In the genomic region with DNA sequence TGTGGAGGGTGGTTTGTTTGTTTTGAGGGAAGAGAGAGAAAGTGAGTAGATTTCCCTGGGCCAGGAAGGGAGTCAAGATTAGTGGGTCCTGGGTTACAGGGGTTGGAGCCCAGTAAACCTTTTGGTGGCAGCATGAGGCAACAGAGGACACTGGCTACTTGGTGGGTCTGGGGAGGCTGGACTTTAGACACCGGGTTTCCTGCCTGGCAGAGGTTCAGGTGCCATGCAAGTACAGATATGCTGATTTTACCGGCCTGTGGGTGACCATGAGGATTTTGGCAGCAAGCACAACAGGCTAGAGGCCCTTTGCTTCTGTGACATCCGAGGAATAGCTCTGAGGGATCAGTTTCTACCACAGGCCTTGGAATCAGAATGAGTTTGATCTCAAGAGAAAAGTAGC, we compare ENCODE assay signal across 15 cellular contexts. TPM values are rescaled to one million over a fixed set of nuclear protein-coding genes. Genes with fewer than 3 reads are reported as not detected.
DNase-seq lines count a peak whose midpoint lies in the region; ATAC-seq and TF ChIP-seq lines count a peak whose summit lies in the region.
"Had no signal": no experiment of that assay in that cellular context is flagged by ENCODE, and none has a peak within 500 bp of the region (broad histone marks: within the 10 kb centered on the region; RNA-seq: fewer than 3 reads in every experiment).

No MANE protein-coding gene starts in this region.

- H3K36me3 Mint-ChIP-seq in nephron progenitor cell (ENCODE audit: low read depth) = no peaks in the 10 kb centered on the region
- H3K36me3 Mint-ChIP-seq: CD14-positive monocyte; CD8-positive, alpha-beta T cell had no signal

- intact Hi-C loops in adrenal gland (cut with DNase I) (no loop called here), lower lobe of right lung (cut with DNase I) (no loop called here)

- no peak overlapping the region for H3K4me3 Mint-ChIP-seq in nephron progenitor cell
- H3K4me3 Mint-ChIP-seq: CD14-positive monocyte; CD8-positive, alpha-beta T cell had no signal

- peaks cover 8 to 18% of the 10 kb centered on the region in 2 donors for H3K4me1 ChIP-seq in adrenal gland (replicated peaks in 1 of 2)
- peaks cover 9% of the 10 kb centered on the region for H3K4me1 ChIP-seq in lower lobe of right lung

- no peaks in the 10 kb centered on the region for H3K9me3 ChIP-seq in adrenal gland (replicated peaks in 1 of 3)
- H3K9me3 ChIP-seq in lower lobe of right lung = no peaks in the 10 kb centered on the region

- H3K27me3 ChIP-seq in adrenal gland (no peaks in the 10 kb centered on the region), lower lobe of right lung (ENCODE audit: low read depth) (no peaks in the 10 kb centered on the region)

- 46 to 61% (median 56%) methylated on average over 3 of the region's 3 CpGs for WGBS in adrenal gland, 4 donors

- H3K27me3 Mint-ChIP-seq in nephron progenitor cell (ENCODE audit: low read depth, poor library complexity) = peaks cover 4% of the 10 kb centered on the region

- H3K27ac ChIP-seq in VCaP = peak overlapping the region; percentile 49; the same call in 1 of the 2 replicates
- H3K27ac ChIP-seq in adrenal gland = no peak overlapping the region
- no peak overlapping the region for H3K27ac ChIP-seq in lower lobe of right lung

- H3K27ac Mint-ChIP-seq in nephron progenitor cell = peak overlapping the region; percentile 81
- H3K27ac Mint-ChIP-seq: CD14-positive monocyte; CD8-positive, alpha-beta T cell had no signal

- no peaks in the 10 kb centered on the region for H3K9me3 Mint-ChIP-seq in nephron progenitor cell
- H3K9me3 Mint-ChIP-seq: CD8-positive, alpha-beta T cell had no signal

- no peak for TF ChIP-seq CTCF in VCaP (conservative IDR thresholded peaks at IDR 0.05)
- no peak for TF ChIP-seq CTCF in adrenal gland (IDR thresholded peaks at IDR 0.05)
- TF ChIP-seq CTCF in nephron progenitor cell (IDR thresholded peaks at IDR 0.05) = no peak
- no peak for TF ChIP-seq CTCF in lower lobe of right lung (IDR thresholded peaks at IDR 0.05)

- H3K4me3 ChIP-seq in adrenal gland = no peak overlapping the region
- H3K4me3 ChIP-seq in lower lobe of right lung = no peak overlapping the region

- DNase-seq in adrenal gland (peak in 6 of 7 donors; percentile 27 to 69 (median 58)), nephron progenitor cell (no peak), kidney tubule cell (ENCODE audit: low spot score) (no peak), 8988T (no peak), NCI-H2227 treated with DMSO at 0.1 percent for 48 hours (lab: John Stamatoyannopoulos, UW) (no peak), lower lobe of right lung (no peak)
- DNase-seq: CD8-positive, alpha-beta T cell; COR-L47; DMS153; DMS79 treated with DMSO at 0.1 percent for 48 hours; GDM1; GOT3 had no signal

- TF ChIP-seq POLR2A in adrenal gland (IDR thresholded peaks at IDR 0.05) = no peak

- H3K36me3 ChIP-seq in adrenal gland (replicated peaks in 1 of 2) (no peaks in the 10 kb centered on the region), lower lobe of right lung (no peaks in the 10 kb centered on the region)

- no peak for ATAC-seq in lower lobe of right lung
- ATAC-seq: CD8-positive, alpha-beta T cell; HCT116 had no signal

- H3K4me1 Mint-ChIP-seq in nephron progenitor cell = peaks cover 27% of the 10 kb centered on the region

RNA-seq across cellular contexts. Expression of a gene that starts 18.9 kb away (rescaled TPM):
- 10 to 100 TPM; 27.6 to 95.0 (median 55.8) TPM for total RNA-seq in adrenal gland
- polyA plus RNA-seq in adrenal gland = 10 to 100 TPM; 12.3 to 18.2 (median 15.4) TPM
- 56.9 TPM for total RNA-seq in lower lobe of right lung

Comparison
In these comparisons a context has a peak if more than half of its experiments do, and no peak if none do; other contexts are left out.
1. DNase-seq: peak in adrenal gland (6 of 7); none in nephron progenitor cell (single experiment), kidney tubule cell (single experiment), 8988T (single experiment), NCI-H2227 treated with DMSO at 0.1 percent for 48 hours (single experiment) and lower lobe of right lung (single experiment).